1 cellular context compared by ENCODE assay signal in the genomic region with DNA sequence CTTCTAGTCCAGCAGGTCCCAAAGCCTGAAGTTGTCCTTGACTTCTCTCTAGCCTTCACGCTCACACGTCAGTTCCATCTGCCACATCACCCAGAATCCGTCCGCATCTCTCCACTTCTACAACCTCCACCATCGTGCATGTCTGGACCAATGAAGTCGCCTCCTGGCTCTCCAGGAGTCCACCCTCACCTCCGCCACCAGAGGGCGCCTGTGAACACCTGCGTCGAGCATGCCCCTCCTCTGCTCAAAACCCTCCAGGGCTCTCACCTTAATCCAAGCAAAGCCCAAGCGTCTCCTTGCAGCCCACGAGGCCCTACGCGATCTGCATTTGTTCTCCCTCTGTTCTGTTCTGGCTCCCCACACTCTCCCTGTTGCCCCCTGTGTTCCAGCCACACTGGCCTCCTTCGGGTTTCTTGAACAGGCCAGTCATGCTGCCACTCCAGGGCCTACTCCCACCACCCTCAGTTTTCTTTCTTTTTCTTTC.
TF ChIP-seq lines count a peak whose summit lies in the region.

No MANE protein-coding gene starts in this region.

TF ChIP-seq in HepG2, 621 proteins besides CTCF, POLR2A, EP300 and RAD21 (continued from another document and continues in another):
- TF ChIP-seq, protein P1, sequence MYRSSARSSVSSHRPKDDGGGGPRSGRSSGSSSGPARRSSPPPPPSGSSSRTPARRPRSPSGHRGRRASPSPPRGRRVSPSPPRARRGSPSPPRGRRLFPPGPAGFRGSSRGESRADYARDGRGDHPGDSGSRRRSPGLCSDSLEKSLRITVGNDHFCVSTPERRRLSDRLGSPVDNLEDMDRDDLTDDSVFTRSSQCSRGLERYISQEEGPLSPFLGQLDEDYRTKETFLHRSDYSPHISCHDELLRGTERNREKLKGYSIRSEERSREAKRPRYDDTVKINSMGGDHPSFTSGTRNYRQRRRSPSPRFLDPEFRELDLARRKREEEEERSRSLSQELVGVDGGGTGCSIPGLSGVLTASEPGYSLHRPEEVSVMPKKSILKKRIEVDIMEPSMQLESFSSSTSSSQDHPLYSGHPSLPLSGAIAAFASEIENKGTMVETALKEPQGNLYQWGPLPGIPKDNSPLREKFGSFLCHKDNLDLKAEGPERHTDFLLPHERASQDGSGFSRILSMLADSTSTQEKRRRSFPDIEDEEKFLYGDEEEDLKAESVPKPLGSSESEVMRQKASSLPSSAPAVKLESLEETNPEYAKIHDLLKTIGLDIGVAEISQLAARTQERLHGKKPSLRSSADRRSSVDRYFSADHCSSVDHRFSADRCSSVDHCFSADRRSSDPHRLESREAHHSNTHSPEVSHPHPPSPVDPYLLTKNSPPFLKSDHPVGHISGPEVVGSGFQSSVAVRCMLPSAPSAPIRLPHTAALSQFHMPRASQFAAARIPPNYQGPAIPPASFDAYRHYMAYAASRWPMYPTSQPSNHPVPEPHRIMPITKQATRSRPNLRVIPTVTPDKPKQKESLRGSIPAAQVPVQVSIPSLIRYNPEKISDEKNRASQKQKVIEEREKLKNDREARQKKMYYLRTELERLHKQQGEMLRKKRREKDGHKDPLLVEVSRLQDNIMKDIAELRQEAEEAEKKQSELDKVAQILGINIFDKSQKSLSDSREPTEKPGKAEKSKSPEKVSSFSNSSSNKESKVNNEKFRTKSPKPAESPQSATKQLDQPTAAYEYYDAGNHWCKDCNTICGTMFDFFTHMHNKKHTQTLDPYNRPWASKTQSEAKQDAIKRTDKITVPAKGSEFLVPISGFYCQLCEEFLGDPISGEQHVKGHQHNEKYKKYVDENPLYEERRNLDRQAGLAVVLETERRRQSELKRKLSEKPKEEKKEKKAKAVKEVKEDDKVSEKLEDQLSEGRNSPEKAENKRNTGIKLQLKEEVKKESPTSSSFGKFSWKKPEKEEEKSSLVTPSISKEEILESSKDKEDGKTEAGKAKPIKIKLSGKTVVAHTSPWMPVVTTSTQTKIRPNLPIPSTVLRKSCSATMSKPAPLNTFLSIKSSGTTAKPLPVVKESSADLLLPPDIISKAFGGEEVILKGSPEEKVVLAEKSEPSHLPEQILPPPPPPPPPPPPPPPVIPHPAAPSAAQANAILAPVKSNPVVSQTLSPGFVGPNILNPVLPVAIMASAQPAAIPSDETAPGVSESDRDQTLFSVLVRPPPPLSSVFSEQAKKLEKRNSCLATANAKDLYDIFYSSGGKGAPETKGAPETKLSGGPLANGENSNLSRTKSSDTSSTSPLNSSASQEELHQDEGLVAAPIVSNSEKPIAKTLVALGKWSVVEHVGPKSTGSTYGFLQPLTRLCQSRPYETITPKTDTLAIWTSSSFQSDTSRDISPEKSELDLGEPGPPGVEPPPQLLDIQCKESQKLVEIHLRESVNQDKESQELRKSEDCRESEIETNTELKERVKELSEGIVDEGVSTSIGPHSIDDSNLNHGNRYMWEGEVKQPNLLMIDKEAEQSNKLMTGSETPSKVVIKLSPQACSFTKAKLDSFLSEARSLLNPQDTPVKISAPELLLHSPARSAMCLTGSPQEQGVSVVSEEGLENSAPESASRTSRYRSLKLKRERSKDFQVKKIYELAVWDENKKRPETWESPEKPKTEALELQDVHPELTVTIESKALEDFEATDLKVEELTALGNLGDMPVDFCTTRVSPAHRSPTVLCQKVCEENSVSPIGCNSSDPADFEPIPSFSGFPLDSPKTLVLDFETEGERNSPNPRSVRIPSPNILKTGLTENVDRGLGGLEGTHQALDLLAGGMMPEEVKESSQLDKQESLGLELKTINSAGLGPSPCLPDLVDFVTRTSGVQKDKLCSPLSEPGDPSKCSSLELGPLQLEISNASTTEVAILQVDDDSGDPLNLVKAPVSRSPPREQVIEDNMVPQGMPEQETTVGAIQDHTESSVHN (CRISPR knock-in tag; IDR thresholded peaks at IDR 0.05), result no peak
- TF ChIP-seq, protein P2, sequence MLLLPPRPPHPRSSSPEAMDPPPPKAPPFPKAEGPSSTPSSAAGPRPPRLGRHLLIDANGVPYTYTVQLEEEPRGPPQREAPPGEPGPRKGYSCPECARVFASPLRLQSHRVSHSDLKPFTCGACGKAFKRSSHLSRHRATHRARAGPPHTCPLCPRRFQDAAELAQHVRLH (CRISPR knock-in tag; IDR thresholded peaks at IDR 0.05; ENCODE audit: borderline replicate concordance, low read depth), result 0 out of 2 replicates have a peak, but pooled peaks have one; percentile 30
- TF ChIP-seq ZNF260 (CRISPR knock-in tag; IDR thresholded peaks at IDR 0.05; ENCODE audit: borderline replicate concordance, low read depth) (no peak), ZKSCAN8 (CRISPR knock-in tag; IDR thresholded peaks at IDR 0.05; ENCODE audit: borderline replicate concordance) (peak; percentile 91), SOX5 (CRISPR knock-in tag; IDR thresholded peaks at IDR 0.05; ENCODE audit: borderline replicate concordance) (0 out of 2 replicates have a peak, but pooled peaks have one; percentile 21), HOXA5 (CRISPR knock-in tag; IDR thresholded peaks at IDR 0.05) (peak; percentile 41; the same call in 1 of the 2 replicates), IKZF4 (CRISPR knock-in tag; IDR thresholded peaks at IDR 0.05; ENCODE audit: borderline replicate concordance, low read depth, not compliant biosample characterization) (no peak), U2AF1 (optimal IDR thresholded peaks at IDR 0.05; ENCODE audit: low read depth, low read length) (peak; percentile 71), ZBTB7B (CRISPR knock-in tag; IDR thresholded peaks at IDR 0.05) (peak; percentile 38; the same call in 1 of the 2 replicates), SAFB2 (CRISPR knock-in tag; IDR thresholded peaks at IDR 0.05; ENCODE audit: borderline replicate concordance, low read depth) (no peak), SAP130 (CRISPR knock-in tag; IDR thresholded peaks at IDR 0.05; ENCODE audit: low read depth) (peak; percentile 59; the same call in 1 of the 2 replicates), XRCC5 (optimal IDR thresholded peaks at IDR 0.05; ENCODE audit: low read length) (peak; percentile 96), HOXA3 (CRISPR knock-in tag; IDR thresholded peaks at IDR 0.05) (peak; percentile 34; the same call in 1 of the 2 replicates), CBFB (CRISPR knock-in tag; IDR thresholded peaks at IDR 0.05) (0 out of 2 replicates have a peak, but pooled peaks have one; percentile 24), PAF1 (CRISPR knock-in tag; IDR thresholded peaks at IDR 0.05) (no peak), GPN1 (CRISPR knock-in tag; IDR thresholded peaks at IDR 0.05; ENCODE audit: borderline replicate concordance) (no peak), TCF7 (IDR thresholded peaks at IDR 0.05; ENCODE audit: low read depth) (no peak), AGO2 (optimal IDR thresholded peaks at IDR 0.05; ENCODE audit: low read depth, low read length) (no peak), ZNF792 (CRISPR knock-in tag; IDR thresholded peaks at IDR 0.05) (peak; percentile 48; the same call in 1 of the 2 replicates), ZFY (CRISPR knock-in tag; IDR thresholded peaks at IDR 0.05) (peak; percentile 42; the same call in 1 of the 2 replicates), ZNF296 (CRISPR knock-in tag; conservative IDR thresholded peaks at IDR 0.05) (no peak), ZNF891 (CRISPR knock-in tag; IDR thresholded peaks at IDR 0.05) (no peak), CREB1 (IDR thresholded peaks at IDR 0.05) (peak; percentile 20; the same call in 1 of the 2 replicates), CREB1 (CRISPR knock-in tag; IDR thresholded peaks at IDR 0.05) (no peak), ZMYM3 (CRISPR knock-in tag; IDR thresholded peaks at IDR 0.05) (peak; percentile 76; the same call in 1 of the 2 replicates), ZSCAN25 (CRISPR knock-in tag; IDR thresholded peaks at IDR 0.05) (0 out of 2 replicates have a peak, but pooled peaks have one; percentile 43), MEIS1 (CRISPR knock-in tag; IDR thresholded peaks at IDR 0.05; ENCODE audit: borderline replicate concordance) (peak; percentile 28; the same call in 1 of the 2 replicates), ZNF781 (CRISPR knock-in tag; IDR thresholded peaks at IDR 0.05; ENCODE audit: borderline replicate concordance, not compliant biosample characterization) (peak; percentile 43), ZNF34 (CRISPR knock-in tag; IDR thresholded peaks at IDR 0.05; ENCODE audit: borderline replicate concordance) (peak; percentile 50; the same call in 1 of the 2 replicates), NFYC (CRISPR knock-in tag; IDR thresholded peaks at IDR 0.05) (0 out of 2 replicates have a peak, but pooled peaks have one; percentile 11), POGZ (CRISPR knock-in tag; IDR thresholded peaks at IDR 0.05) (no peak), DMAP1 (CRISPR knock-in tag; IDR thresholded peaks at IDR 0.05) (peak; percentile 26; the same call in 1 of the 2 replicates), ZNF543 (CRISPR knock-in tag; IDR thresholded peaks at IDR 0.05) (0 out of 2 replicates have a peak, but pooled peaks have one; percentile 39), NR2F6 (IDR thresholded peaks at IDR 0.05) (no peak), NR2F6 (CRISPR knock-in tag; IDR thresholded peaks at IDR 0.05) (peak; percentile 64; the same call in 1 of the 2 replicates), GATAD2A (CRISPR knock-in tag; IDR thresholded peaks at IDR 0.05) (peak; percentile 48; the same call in 1 of the 2 replicates), NR2C2 (CRISPR knock-in tag; IDR thresholded peaks at IDR 0.05; ENCODE audit: borderline replicate concordance) (peak; percentile 51; the same call in 1 of the 2 replicates), ZNF556 (CRISPR knock-in tag; IDR thresholded peaks at IDR 0.05; ENCODE audit: borderline replicate concordance) (0 out of 2 replicates have a peak, but pooled peaks have one; percentile 60), TEAD3 (CRISPR knock-in tag; optimal IDR thresholded peaks at IDR 0.05; ENCODE audit: borderline replicate concordance) (peak; percentile 63), SKI (IDR thresholded peaks at IDR 0.05; ENCODE audit: partially characterized antibody) (peak; percentile 37)
- TF ChIP-seq, protein P3, sequence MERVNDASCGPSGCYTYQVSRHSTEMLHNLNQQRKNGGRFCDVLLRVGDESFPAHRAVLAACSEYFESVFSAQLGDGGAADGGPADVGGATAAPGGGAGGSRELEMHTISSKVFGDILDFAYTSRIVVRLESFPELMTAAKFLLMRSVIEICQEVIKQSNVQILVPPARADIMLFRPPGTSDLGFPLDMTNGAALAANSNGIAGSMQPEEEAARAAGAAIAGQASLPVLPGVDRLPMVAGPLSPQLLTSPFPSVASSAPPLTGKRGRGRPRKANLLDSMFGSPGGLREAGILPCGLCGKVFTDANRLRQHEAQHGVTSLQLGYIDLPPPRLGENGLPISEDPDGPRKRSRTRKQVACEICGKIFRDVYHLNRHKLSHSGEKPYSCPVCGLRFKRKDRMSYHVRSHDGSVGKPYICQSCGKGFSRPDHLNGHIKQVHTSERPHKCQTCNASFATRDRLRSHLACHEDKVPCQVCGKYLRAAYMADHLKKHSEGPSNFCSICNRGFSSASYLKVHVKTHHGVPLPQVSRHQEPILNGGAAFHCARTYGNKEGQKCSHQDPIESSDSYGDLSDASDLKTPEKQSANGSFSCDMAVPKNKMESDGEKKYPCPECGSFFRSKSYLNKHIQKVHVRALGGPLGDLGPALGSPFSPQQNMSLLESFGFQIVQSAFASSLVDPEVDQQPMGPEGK (CRISPR knock-in tag; IDR thresholded peaks at IDR 0.05), result peak; percentile 62
- TF ChIP-seq, protein P4, sequence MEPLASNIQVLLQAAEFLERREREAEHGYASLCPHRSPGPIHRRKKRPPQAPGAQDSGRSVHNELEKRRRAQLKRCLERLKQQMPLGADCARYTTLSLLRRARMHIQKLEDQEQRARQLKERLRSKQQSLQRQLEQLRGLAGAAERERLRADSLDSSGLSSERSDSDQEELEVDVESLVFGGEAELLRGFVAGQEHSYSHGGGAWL (CRISPR knock-in tag; IDR thresholded peaks at IDR 0.05), result 0 out of 2 replicates have a peak, but pooled peaks have one; percentile 28
- TF ChIP-seq, protein P5, sequence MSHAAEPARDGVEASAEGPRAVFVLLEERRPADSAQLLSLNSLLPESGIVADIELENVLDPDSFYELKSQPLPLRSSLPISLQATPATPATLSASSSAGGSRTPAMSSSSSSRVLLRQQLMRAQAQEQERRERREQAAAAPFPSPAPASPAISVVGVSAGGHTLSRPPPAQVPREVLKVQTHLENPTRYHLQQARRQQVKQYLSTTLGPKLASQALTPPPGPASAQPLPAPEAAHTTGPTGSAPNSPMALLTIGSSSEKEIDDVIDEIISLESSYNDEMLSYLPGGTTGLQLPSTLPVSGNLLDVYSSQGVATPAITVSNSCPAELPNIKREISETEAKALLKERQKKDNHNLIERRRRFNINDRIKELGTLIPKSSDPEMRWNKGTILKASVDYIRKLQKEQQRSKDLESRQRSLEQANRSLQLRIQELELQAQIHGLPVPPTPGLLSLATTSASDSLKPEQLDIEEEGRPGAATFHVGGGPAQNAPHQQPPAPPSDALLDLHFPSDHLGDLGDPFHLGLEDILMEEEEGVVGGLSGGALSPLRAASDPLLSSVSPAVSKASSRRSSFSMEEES (CRISPR knock-in tag; IDR thresholded peaks at IDR 0.05), result peak; percentile 39; the same call in 1 of the 2 replicates
- TF ChIP-seq, protein P6, sequence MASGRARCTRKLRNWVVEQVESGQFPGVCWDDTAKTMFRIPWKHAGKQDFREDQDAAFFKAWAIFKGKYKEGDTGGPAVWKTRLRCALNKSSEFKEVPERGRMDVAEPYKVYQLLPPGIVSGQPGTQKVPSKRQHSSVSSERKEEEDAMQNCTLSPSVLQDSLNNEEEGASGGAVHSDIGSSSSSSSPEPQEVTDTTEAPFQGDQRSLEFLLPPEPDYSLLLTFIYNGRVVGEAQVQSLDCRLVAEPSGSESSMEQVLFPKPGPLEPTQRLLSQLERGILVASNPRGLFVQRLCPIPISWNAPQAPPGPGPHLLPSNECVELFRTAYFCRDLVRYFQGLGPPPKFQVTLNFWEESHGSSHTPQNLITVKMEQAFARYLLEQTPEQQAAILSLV (CRISPR knock-in tag; IDR thresholded peaks at IDR 0.05; ENCODE audit: borderline replicate concordance), result peak; percentile 40; the same call in 1 of the 2 replicates
- TF ChIP-seq, protein P7, sequence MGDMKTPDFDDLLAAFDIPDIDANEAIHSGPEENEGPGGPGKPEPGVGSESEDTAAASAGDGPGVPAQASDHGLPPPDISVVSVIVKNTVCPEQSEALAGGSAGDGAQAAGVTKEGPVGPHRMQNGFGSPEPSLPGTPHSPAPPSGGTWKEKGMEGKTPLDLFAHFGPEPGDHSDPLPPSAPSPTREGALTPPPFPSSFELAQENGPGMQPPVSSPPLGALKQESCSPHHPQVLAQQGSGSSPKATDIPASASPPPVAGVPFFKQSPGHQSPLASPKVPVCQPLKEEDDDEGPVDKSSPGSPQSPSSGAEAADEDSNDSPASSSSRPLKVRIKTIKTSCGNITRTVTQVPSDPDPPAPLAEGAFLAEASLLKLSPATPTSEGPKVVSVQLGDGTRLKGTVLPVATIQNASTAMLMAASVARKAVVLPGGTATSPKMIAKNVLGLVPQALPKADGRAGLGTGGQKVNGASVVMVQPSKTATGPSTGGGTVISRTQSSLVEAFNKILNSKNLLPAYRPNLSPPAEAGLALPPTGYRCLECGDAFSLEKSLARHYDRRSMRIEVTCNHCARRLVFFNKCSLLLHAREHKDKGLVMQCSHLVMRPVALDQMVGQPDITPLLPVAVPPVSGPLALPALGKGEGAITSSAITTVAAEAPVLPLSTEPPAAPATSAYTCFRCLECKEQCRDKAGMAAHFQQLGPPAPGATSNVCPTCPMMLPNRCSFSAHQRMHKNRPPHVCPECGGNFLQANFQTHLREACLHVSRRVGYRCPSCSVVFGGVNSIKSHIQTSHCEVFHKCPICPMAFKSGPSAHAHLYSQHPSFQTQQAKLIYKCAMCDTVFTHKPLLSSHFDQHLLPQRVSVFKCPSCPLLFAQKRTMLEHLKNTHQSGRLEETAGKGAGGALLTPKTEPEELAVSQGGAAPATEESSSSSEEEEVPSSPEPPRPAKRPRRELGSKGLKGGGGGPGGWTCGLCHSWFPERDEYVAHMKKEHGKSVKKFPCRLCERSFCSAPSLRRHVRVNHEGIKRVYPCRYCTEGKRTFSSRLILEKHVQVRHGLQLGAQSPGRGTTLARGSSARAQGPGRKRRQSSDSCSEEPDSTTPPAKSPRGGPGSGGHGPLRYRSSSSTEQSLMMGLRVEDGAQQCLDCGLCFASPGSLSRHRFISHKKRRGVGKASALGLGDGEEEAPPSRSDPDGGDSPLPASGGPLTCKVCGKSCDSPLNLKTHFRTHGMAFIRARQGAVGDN (CRISPR knock-in tag; IDR thresholded peaks at IDR 0.05), result peak; percentile 75
